Comparison of ENCODE assay signal across 9 cellular contexts in the genomic region with DNA sequence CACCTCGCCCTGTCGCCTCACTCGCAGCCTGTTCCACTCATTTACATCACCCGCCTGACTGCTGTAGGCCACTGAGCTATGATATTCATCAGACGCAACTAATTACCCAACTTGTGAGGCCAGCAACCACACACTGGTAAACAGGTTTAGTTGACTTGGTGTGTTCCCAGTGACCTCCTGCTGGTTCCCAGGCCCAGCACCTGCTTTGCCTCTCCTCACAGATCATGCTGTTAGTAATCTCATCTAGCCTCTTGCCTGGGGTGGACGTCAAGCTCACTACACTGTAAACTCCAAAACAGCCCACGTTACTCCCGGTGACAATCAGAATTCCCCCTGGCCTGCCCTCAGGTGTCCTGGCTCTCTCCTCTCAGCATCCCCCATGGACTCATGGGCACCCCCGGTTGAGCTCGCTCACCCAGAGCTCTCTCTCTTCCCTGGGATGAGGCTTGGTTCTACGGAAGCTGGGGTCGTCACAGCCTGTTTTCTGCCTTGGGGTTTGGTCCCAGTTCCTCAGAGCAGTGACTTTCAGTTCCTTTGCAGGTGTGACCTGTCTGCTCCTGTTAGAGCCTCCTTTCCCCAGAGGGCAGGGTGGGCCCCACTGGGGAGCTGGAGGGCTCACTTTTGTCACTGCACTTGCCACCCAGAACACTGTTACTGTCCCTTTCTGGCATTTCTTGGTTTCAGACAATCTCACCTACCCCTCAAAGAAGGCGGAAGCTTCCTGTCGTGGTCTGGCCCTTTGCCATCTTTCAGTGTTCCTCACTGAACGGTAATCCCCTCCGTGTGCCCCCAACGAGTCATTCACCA. TPM values are rescaled to one million over a fixed set of nuclear protein-coding genes. Genes with fewer than 3 reads are reported as not detected.
DNase-seq lines count a peak whose midpoint lies in the region; ATAC-seq and TF ChIP-seq lines count a peak whose summit lies in the region.
"Had no signal": no experiment of that assay in that cellular context is flagged by ENCODE, and none has a peak within 500 bp of the region (broad histone marks: within the 10 kb centered on the region; RNA-seq: fewer than 3 reads in every experiment).

No MANE protein-coding gene starts in this region.

- H3K4me3 Mint-ChIP-seq in natural killer cell treated with Interleukin-12 subunit alpha and Interleukin-12 subunit beta and Interleukin-15 and Interleukin-18, amount 100 ng/mL, for 72 hours = peak overlapping the region; percentile 86

- no peak overlapping the region for H3K27ac ChIP-seq in substantia nigra (ENCODE audit: low read depth, low read length, poor library complexity, severe bottlenecking)
- no peak overlapping the region for H3K27ac ChIP-seq in esophagus squamous epithelium

- peak; percentile 77 for ATAC-seq in GM19324 (IDR thresholded peaks at IDR 0.05; ENCODE audit: low FRiP score, unreplicated experiment)
- peak; percentile 67 for ATAC-seq in HG03097 (IDR thresholded peaks at IDR 0.05; ENCODE audit: low FRiP score, unreplicated experiment)
- peak; percentile 92 to 94 for ATAC-seq in natural killer cell treated with Interleukin-12 subunit alpha and Interleukin-12 subunit beta and Interleukin-15 and Interleukin-18, amount 100 ng/mL, for 72 hours
- ATAC-seq: Panc1 had no signal

- H3K36me3 Mint-ChIP-seq in natural killer cell treated with Interleukin-12 subunit alpha and Interleukin-12 subunit beta and Interleukin-15 and Interleukin-18, amount 100 ng/mL, for 72 hours = peaks cover 9% of the 10 kb centered on the region

- H3K27me3 Mint-ChIP-seq in natural killer cell treated with Interleukin-12 subunit alpha and Interleukin-12 subunit beta and Interleukin-15 and Interleukin-18, amount 100 ng/mL, for 72 hours = no peaks in the 10 kb centered on the region

- 59 to 66% methylated on average over 16 to 17 of the region's 17 CpGs for WGBS in esophagus squamous epithelium, 2 donors

- no peak for TF ChIP-seq CTCF in esophagus squamous epithelium (IDR thresholded peaks at IDR 0.05)

- peak overlapping the region; percentile 88 to 96 for H3K27ac Mint-ChIP-seq in natural killer cell treated with Interleukin-12 subunit alpha and Interleukin-12 subunit beta and Interleukin-15 and Interleukin-18, amount 100 ng/mL, for 72 hours

- intact Hi-C loops in esophagus squamous epithelium (cut with DNase I) = no loop called here

- TF ChIP-seq POLR2A in esophagus squamous epithelium (IDR thresholded peaks at IDR 0.05) = no peak

- no peaks in the 10 kb centered on the region for H3K36me3 ChIP-seq in esophagus squamous epithelium

- no peaks in the 10 kb centered on the region for H3K9me3 ChIP-seq in esophagus squamous epithelium

- peaks cover 67 to 80% of the 10 kb centered on the region in 2 donors for H3K4me1 Mint-ChIP-seq in natural killer cell treated with Interleukin-12 subunit alpha and Interleukin-12 subunit beta and Interleukin-15 and Interleukin-18, amount 100 ng/mL, for 72 hours (ENCODE audit: low read depth in 2 of 2)

- no peaks in the 10 kb centered on the region for H3K27me3 ChIP-seq in esophagus squamous epithelium

- no peaks in the 10 kb centered on the region for H3K9me3 Mint-ChIP-seq in natural killer cell treated with Interleukin-12 subunit alpha and Interleukin-12 subunit beta and Interleukin-15 and Interleukin-18, amount 100 ng/mL, for 72 hours

- DNase-seq in activated CD4-positive, alpha-beta T cell treated with anti-CD3 and anti-CD28 coated beads, Interleukin-2, amount 50 U/mL, for 4 hours = peak; percentile 39 to 40
- DNase-seq in natural killer cell treated with Interleukin-12 subunit alpha and Interleukin-12 subunit beta and Interleukin-15 and Interleukin-18, amount 100 ng/mL, for 72 hours (ENCODE audit: low spot score) = peak; percentile 88
- DNase-seq in foreskin melanocyte (no peak), substantia nigra (lab: John Stamatoyannopoulos, UW) (no peak), UCSD-AML1 (lab: John Stamatoyannopoulos, UW; ENCODE audit: unreplicated experiment) (no peak), esophagus squamous epithelium (lab: John Stamatoyannopoulos, UW) (no peak)

- peaks cover 0 to 7% (median 0%) of the 10 kb centered on the region in 3 donors for H3K4me1 ChIP-seq in esophagus squamous epithelium

- no peak overlapping the region for H3K4me3 ChIP-seq in esophagus squamous epithelium

RNA-seq across cellular contexts. Expression of gene INPP5D, which starts 40.3 kb away (rescaled TPM):
- total RNA-seq in natural killer cell treated with Interleukin-12 subunit alpha and Interleukin-12 subunit beta and Interleukin-15 and Interleukin-18, amount 100 ng/mL, for 72 hours = 100 to 1,000 TPM; 136 to 155 TPM
- total RNA-seq in esophagus squamous epithelium = 10 to 100 TPM in 2 of 4 donors, 1 to 10 TPM in 2; 2.2 to 36.0 (median 10.2) TPM

Comparison
In these comparisons a context has a peak if more than half of its experiments do, and no peak if none do; other contexts are left out.
1. DNase-seq: peak in activated CD4-positive, alpha-beta T cell treated with anti-CD3 and anti-CD28 coated beads, Interleukin-2, amount 50 U/mL, for 4 hours (2 of 2) and natural killer cell treated with Interleukin-12 subunit alpha and Interleukin-12 subunit beta and Interleukin-15 and Interleukin-18, amount 100 ng/mL, for 72 hours (single experiment); none in foreskin melanocyte (single experiment), substantia nigra (0 of 49), UCSD-AML1 (single experiment) and esophagus squamous epithelium (single experiment).
2. Peak in every context shown above with its lines, with median percentiles within 50 percentile points of each other: ATAC-seq.